1 cellular context compared by ENCODE assay signal in genomic region chr2:38653715-38654494, GRCh38.
TF ChIP-seq lines count a peak whose summit lies in the region.

No MANE protein-coding gene starts in this region.

TF ChIP-seq in HepG2, 621 proteins besides CTCF, POLR2A, EP300 and RAD21 (continued from another document and continues in another):
- TF ChIP-seq, protein P1, sequence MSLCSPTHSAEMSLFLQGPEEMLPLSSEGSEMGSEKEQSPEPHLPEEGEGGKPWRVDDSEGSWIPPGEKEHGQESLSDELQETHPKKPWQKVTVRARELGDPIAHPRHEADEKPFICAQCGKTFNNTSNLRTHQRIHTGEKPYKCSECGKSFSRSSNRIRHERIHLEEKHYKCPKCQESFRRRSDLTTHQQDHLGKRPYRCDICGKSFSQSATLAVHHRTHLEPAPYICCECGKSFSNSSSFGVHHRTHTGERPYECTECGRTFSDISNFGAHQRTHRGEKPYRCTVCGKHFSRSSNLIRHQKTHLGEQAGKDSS (CRISPR knock-in tag; IDR thresholded peaks at IDR 0.05; ENCODE audit: borderline replicate concordance, low read depth) = no peak
- TF ChIP-seq KLF11 (CRISPR knock-in tag; IDR thresholded peaks at IDR 0.05) (0 out of 2 replicates have a peak, but pooled peaks have one; percentile 50), SALL2 (CRISPR knock-in tag; IDR thresholded peaks at IDR 0.05) (no peak), RBFOX2 (IDR thresholded peaks at IDR 0.05; ENCODE audit: low read depth, low read length) (no peak), ZNF607 (CRISPR knock-in tag; IDR thresholded peaks at IDR 0.05; ENCODE audit: borderline replicate concordance) (0 out of 2 replicates have a peak, but pooled peaks have one; percentile 67), CBX2 (IDR thresholded peaks at IDR 0.05; ENCODE audit: low read depth, low read length) (no peak), CBX2 (CRISPR knock-in tag; IDR thresholded peaks at IDR 0.05; ENCODE audit: low read depth) (no peak; the same call in 1 of the 2 replicates), IKZF1 (IDR thresholded peaks at IDR 0.05) (no peak), ZNF598 (CRISPR knock-in tag; IDR thresholded peaks at IDR 0.05; ENCODE audit: borderline replicate concordance) (no peak), ZNF317 (CRISPR knock-in tag; IDR thresholded peaks at IDR 0.05) (0 out of 2 replicates have a peak, but pooled peaks have one; percentile 17), SIX1 (CRISPR knock-in tag; IDR thresholded peaks at IDR 0.05; ENCODE audit: borderline replicate concordance) (no peak), CENPBD1 (CRISPR knock-in tag; IDR thresholded peaks at IDR 0.05; ENCODE audit: borderline replicate concordance, low read depth) (no peak), REXO4 (CRISPR knock-in tag; IDR thresholded peaks at IDR 0.05; ENCODE audit: borderline replicate concordance) (no peak), ZNF530 (CRISPR knock-in tag; IDR thresholded peaks at IDR 0.05; ENCODE audit: low read depth) (no peak), ZNF33A (CRISPR knock-in tag; IDR thresholded peaks at IDR 0.05; ENCODE audit: borderline replicate concordance) (no peak), GABPB1 (CRISPR knock-in tag; IDR thresholded peaks at IDR 0.05) (peak; percentile 39; the same call in 1 of the 2 replicates), ZSCAN21 (CRISPR knock-in tag; IDR thresholded peaks at IDR 0.05; ENCODE audit: borderline replicate concordance) (no peak), ZFP41 (CRISPR knock-in tag; IDR thresholded peaks at IDR 0.05; ENCODE audit: borderline replicate concordance) (no peak), UBTF (CRISPR knock-in tag; IDR thresholded peaks at IDR 0.05) (peak; percentile 55; the same call in 1 of the 2 replicates), AKNA (CRISPR knock-in tag; IDR thresholded peaks at IDR 0.05; ENCODE audit: borderline replicate concordance) (no peak), ZNF816 (CRISPR knock-in tag; IDR thresholded peaks at IDR 0.05; ENCODE audit: borderline replicate concordance) (no peak), NAIF1 (CRISPR knock-in tag; IDR thresholded peaks at IDR 0.05; ENCODE audit: borderline replicate concordance) (no peak), HOXA7 (CRISPR knock-in tag; IDR thresholded peaks at IDR 0.05) (no peak), SIN3A (IDR thresholded peaks at IDR 0.05; ENCODE audit: borderline replicate concordance, low read depth, low read length) (no peak), HNRNPUL1 (IDR thresholded peaks at IDR 0.05; ENCODE audit: low read depth, low read length) (no peak), FOSL1 (CRISPR knock-in tag; IDR thresholded peaks at IDR 0.05; ENCODE audit: borderline replicate concordance) (no peak), ZNF329 (CRISPR knock-in tag; IDR thresholded peaks at IDR 0.05; ENCODE audit: low read depth) (no peak), ZNF501 (CRISPR knock-in tag; IDR thresholded peaks at IDR 0.05) (peak; percentile 86), SETDB1 (CRISPR knock-in tag; IDR thresholded peaks at IDR 0.05; ENCODE audit: borderline replicate concordance) (no peak), MEIS1 (CRISPR knock-in tag; IDR thresholded peaks at IDR 0.05; ENCODE audit: borderline replicate concordance) (0 out of 2 replicates have a peak, but pooled peaks have one; percentile 56), NR0B2 (CRISPR knock-in tag; IDR thresholded peaks at IDR 0.05) (no peak), MIER3 (CRISPR knock-in tag; IDR thresholded peaks at IDR 0.05; ENCODE audit: borderline replicate concordance) (no peak), SKI (IDR thresholded peaks at IDR 0.05; ENCODE audit: partially characterized antibody) (no peak), HOXA5 (CRISPR knock-in tag; IDR thresholded peaks at IDR 0.05) (no peak), FOXM1 (CRISPR knock-in tag; IDR thresholded peaks at IDR 0.05) (no peak), ZNF3 (CRISPR knock-in tag; IDR thresholded peaks at IDR 0.05) (no peak), DPF2 (CRISPR knock-in tag; IDR thresholded peaks at IDR 0.05; ENCODE audit: borderline replicate concordance, low read depth) (no peak), ZNF563 (CRISPR knock-in tag; IDR thresholded peaks at IDR 0.05) (0 out of 2 replicates have a peak, but pooled peaks have one; percentile 7), ATF7-NPFF (CRISPR knock-in tag; IDR thresholded peaks at IDR 0.05; ENCODE audit: low read depth) (no peak), RFXAP (CRISPR knock-in tag; IDR thresholded peaks at IDR 0.05; ENCODE audit: borderline replicate concordance) (no peak; the same call in 1 of the 2 replicates), ZNF207 (IDR thresholded peaks at IDR 0.05; ENCODE audit: borderline replicate concordance) (no peak), JARID2 (CRISPR knock-in tag; IDR thresholded peaks at IDR 0.05; ENCODE audit: insufficient replicate concordance) (no peak), ZNF274 (CRISPR knock-in tag; IDR thresholded peaks at IDR 0.05) (peak; percentile 23; the same call in 1 of the 2 replicates), ZNF382 (CRISPR knock-in tag; IDR thresholded peaks at IDR 0.05; ENCODE audit: borderline replicate concordance) (no peak), GTF2F1 (IDR thresholded peaks at IDR 0.05; ENCODE audit: low read length) (no peak), LBX2 (CRISPR knock-in tag; IDR thresholded peaks at IDR 0.05; ENCODE audit: borderline replicate concordance) (no peak), TP53 (CRISPR knock-in tag; conservative IDR thresholded peaks at IDR 0.05) (no peak), ZNF430 (CRISPR knock-in tag; IDR thresholded peaks at IDR 0.05) (no peak), ZNF780A (CRISPR knock-in tag; IDR thresholded peaks at IDR 0.05) (no peak), ZNF7 (CRISPR knock-in tag; IDR thresholded peaks at IDR 0.05) (no peak)
- TF ChIP-seq, protein P2, sequence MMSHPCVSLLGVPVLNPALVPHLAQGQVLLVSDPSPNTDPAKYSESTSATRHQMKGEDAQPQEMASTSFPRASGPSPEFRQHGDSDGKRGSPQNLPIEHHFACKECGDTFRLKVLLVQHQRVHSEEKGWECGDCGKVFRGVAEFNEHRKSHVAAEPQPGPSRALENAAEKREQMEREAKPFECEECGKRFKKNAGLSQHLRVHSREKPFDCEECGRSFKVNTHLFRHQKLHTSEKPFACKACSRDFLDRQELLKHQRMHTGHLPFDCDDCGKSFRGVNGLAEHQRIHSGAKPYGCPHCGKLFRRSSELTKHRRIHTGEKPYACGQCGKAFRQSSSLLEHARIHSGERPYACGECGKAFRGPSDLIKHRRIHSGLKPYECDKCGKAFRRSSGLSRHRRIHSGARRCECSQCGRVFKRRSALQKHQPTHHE (CRISPR knock-in tag; IDR thresholded peaks at IDR 0.05; ENCODE audit: borderline replicate concordance) = no peak
- TF ChIP-seq, protein P3, sequence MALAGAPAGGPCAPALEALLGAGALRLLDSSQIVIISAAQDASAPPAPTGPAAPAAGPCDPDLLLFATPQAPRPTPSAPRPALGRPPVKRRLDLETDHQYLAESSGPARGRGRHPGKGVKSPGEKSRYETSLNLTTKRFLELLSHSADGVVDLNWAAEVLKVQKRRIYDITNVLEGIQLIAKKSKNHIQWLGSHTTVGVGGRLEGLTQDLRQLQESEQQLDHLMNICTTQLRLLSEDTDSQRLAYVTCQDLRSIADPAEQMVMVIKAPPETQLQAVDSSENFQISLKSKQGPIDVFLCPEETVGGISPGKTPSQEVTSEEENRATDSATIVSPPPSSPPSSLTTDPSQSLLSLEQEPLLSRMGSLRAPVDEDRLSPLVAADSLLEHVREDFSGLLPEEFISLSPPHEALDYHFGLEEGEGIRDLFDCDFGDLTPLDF (CRISPR knock-in tag; IDR thresholded peaks at IDR 0.05) = no peak
- TF ChIP-seq, protein P4, sequence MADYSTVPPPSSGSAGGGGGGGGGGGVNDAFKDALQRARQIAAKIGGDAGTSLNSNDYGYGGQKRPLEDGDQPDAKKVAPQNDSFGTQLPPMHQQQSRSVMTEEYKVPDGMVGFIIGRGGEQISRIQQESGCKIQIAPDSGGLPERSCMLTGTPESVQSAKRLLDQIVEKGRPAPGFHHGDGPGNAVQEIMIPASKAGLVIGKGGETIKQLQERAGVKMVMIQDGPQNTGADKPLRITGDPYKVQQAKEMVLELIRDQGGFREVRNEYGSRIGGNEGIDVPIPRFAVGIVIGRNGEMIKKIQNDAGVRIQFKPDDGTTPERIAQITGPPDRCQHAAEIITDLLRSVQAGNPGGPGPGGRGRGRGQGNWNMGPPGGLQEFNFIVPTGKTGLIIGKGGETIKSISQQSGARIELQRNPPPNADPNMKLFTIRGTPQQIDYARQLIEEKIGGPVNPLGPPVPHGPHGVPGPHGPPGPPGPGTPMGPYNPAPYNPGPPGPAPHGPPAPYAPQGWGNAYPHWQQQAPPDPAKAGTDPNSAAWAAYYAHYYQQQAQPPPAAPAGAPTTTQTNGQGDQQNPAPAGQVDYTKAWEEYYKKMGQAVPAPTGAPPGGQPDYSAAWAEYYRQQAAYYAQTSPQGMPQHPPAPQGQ (CRISPR knock-in tag; IDR thresholded peaks at IDR 0.05; ENCODE audit: borderline replicate concordance) = no peak
- TF ChIP-seq, protein P5, sequence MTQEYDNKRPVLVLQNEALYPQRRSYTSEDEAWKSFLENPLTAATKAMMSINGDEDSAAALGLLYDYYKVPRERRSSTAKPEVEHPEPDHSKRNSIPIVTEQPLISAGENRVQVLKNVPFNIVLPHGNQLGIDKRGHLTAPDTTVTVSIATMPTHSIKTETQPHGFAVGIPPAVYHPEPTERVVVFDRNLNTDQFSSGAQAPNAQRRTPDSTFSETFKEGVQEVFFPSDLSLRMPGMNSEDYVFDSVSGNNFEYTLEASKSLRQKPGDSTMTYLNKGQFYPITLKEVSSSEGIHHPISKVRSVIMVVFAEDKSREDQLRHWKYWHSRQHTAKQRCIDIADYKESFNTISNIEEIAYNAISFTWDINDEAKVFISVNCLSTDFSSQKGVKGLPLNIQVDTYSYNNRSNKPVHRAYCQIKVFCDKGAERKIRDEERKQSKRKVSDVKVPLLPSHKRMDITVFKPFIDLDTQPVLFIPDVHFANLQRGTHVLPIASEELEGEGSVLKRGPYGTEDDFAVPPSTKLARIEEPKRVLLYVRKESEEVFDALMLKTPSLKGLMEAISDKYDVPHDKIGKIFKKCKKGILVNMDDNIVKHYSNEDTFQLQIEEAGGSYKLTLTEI (CRISPR knock-in tag; conservative IDR thresholded peaks at IDR 0.05) = no peak
- TF ChIP-seq, protein P6, sequence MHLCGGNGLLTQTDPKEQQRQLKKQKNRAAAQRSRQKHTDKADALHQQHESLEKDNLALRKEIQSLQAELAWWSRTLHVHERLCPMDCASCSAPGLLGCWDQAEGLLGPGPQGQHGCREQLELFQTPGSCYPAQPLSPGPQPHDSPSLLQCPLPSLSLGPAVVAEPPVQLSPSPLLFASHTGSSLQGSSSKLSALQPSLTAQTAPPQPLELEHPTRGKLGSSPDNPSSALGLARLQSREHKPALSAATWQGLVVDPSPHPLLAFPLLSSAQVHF (CRISPR knock-in tag; IDR thresholded peaks at IDR 0.05) = no peak
